In the genomic region with DNA sequence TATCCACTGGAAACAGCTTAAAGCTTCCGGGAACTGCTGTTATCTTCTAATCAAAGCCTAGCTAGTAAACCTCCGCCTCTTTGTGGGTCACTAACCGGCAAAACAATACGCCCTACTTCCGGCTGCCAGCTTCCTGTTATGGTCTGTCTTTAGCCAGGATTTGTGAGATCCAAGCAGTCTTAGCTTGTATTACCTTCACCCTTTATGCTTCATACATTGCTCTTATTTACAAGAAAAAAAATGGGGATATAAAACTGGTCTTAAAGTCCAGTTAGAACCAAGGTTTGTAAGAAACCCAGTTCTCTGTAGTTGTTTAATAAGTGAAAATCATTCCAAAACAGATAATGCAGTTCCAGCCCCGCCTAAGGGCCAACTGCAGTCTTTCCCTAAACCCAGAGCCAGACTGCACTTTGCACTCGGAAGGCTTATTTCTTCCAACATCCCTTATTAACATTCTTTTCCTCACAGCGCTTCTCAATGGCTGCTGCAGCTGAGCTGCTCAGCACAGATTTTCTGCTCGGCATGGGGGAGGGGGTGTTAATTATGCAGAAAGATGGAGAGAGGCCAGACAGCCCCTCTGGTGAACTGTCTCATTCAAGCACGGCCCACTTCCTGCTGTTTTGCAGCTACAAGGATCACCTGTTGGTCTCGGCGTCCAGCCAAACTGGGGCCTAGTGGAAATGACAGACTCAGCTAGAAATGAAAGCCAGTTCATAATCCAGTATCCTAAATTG, we compare ENCODE assay signal across 8 cellular contexts.
DNase-seq lines count a peak whose midpoint lies in the region; ATAC-seq and TF ChIP-seq lines count a peak whose summit lies in the region.

No MANE protein-coding gene starts in this region.

- H3K36me3 Mint-ChIP-seq in activated naive CD4-positive, alpha-beta T cell treated with anti-CD3 and anti-CD28 coated beads, Interleukin-2, amount 50 U/mL, for 24 hours: peaks cover 12% of the 10 kb centered on the region

- ATAC-seq in HG03469 (IDR thresholded peaks at IDR 0.05; ENCODE audit: unreplicated experiment): peak; percentile 61

- intact Hi-C loops in cardiac septum (cut with DNase I): loop anchor here (5.0 kb wide), 1 partner anchor 366 kb away; the partner anchor contains the start of gene KLF12

- DNase-seq in GM19238 (ENCODE audit: insufficient read length, low spot score): peak; percentile 30
- peak; percentile 96 to 97 for DNase-seq in SJCRH30
- peak; percentile 85 for DNase-seq in cardiac septum (ENCODE audit: low spot score)
- DNase-seq in cortex of kidney (lab: John Stamatoyannopoulos, UW): no peak

- H2AFZ ChIP-seq in parathyroid adenoma: peak overlapping the region; percentile 7

- H3K9me3 ChIP-seq in SJCRH30 (replicated peaks) (no peaks in the 10 kb centered on the region), parathyroid adenoma (ENCODE audit: control insufficient read depth, low read length) (no peaks in the 10 kb centered on the region)

- H3K4me1 ChIP-seq in SJCRH30 (peaks cover 14% of the 10 kb centered on the region), parathyroid adenoma (peaks cover 4% of the 10 kb centered on the region)

- H3K27ac Mint-ChIP-seq in activated naive CD4-positive, alpha-beta T cell treated with anti-CD3 and anti-CD28 coated beads, Interleukin-2, amount 50 U/mL, for 24 hours: peak overlapping the region; percentile 99

- no peaks in the 10 kb centered on the region for H3K79me2 ChIP-seq in parathyroid adenoma

- no peaks in the 10 kb centered on the region for H3K27me3 ChIP-seq in SJCRH30
- H3K27me3 ChIP-seq in parathyroid adenoma (ENCODE audit: control insufficient read depth, insufficient read depth, low read length): no peaks in the 10 kb centered on the region

- H3K4me1 Mint-ChIP-seq in activated naive CD4-positive, alpha-beta T cell treated with anti-CD3 and anti-CD28 coated beads, Interleukin-2, amount 50 U/mL, for 24 hours: peaks cover 89% of the 10 kb centered on the region

- no peaks in the 10 kb centered on the region for H3K36me3 ChIP-seq in SJCRH30
- H3K36me3 ChIP-seq in parathyroid adenoma (ENCODE audit: control insufficient read depth, insufficient read depth, low read length): no peaks in the 10 kb centered on the region

- no peaks in the 10 kb centered on the region for H3K27me3 Mint-ChIP-seq in activated naive CD4-positive, alpha-beta T cell treated with anti-CD3 and anti-CD28 coated beads, Interleukin-2, amount 50 U/mL, for 24 hours

- H3K4me3 Mint-ChIP-seq in activated naive CD4-positive, alpha-beta T cell treated with anti-CD3 and anti-CD28 coated beads, Interleukin-2, amount 50 U/mL, for 24 hours: peak overlapping the region; percentile 81

- peak overlapping the region; percentile 85 for H3K27ac ChIP-seq in SJCRH30
- H3K27ac ChIP-seq in parathyroid adenoma: peak overlapping the region; percentile 47
- peak overlapping the region; percentile 20 for H3K27ac ChIP-seq in temporal lobe (ENCODE audit: low read depth, low read length)

- H3K9ac ChIP-seq in parathyroid adenoma: no peak overlapping the region

- no peak for TF ChIP-seq CTCF in parathyroid adenoma (IDR thresholded peaks at IDR 0.05)

- H3K4me3 ChIP-seq in SJCRH30: peak overlapping the region; percentile 50
- H3K4me3 ChIP-seq in parathyroid adenoma (ENCODE audit: low read depth, low read length): peak overlapping the region; percentile 36

- H3K9me3 Mint-ChIP-seq in activated naive CD4-positive, alpha-beta T cell treated with anti-CD3 and anti-CD28 coated beads, Interleukin-2, amount 50 U/mL, for 24 hours: no peaks in the 10 kb centered on the region

- peak overlapping the region; percentile 58 for H3K4me2 ChIP-seq in parathyroid adenoma (ENCODE audit: low read length)

Comparison
In these comparisons a context has a peak if more than half of its experiments do, and no peak if none do; other contexts are left out.
1. H3K27ac ChIP-seq: peak in every context shown above with its lines; median percentile 85 in SJCRH30; 47 in parathyroid adenoma; 20 in temporal lobe.